14 cellular contexts compared by ENCODE assay signal in genomic region chr2:148615446-148615845, GRCh38. TPM values are rescaled to one million over a fixed set of nuclear protein-coding genes. Genes with fewer than 3 reads are reported as not detected.
DNase-seq lines count a peak whose midpoint lies in the region; ATAC-seq and TF ChIP-seq lines count a peak whose summit lies in the region.
"Had no signal": no experiment of that assay in that cellular context is flagged by ENCODE, and none has a peak within 500 bp of the region (broad histone marks: within the 10 kb centered on the region; RNA-seq: fewer than 3 reads in every experiment).

No MANE protein-coding gene starts in this region.

- H3K27me3 ChIP-seq in A673 (replicated peaks; ENCODE audit: insufficient read depth, low read depth, low read length, poor library complexity) (no peaks in the 10 kb centered on the region), HUES6 (ENCODE audit: control insufficient read depth, insufficient read depth, low read length) (no peaks in the 10 kb centered on the region), dorsolateral prefrontal cortex (no peaks in the 10 kb centered on the region), GM23248 (replicated peaks; ENCODE audit: insufficient read depth) (0 out of 2 replicates have a peak, but pooled peaks cover 10% of the 10 kb centered on the region)

- intact Hi-C loops in A673 (cut with micrococcal nuclease; ENCODE audit: unreplicated experiment), result no loop called here
- intact Hi-C loops in dorsolateral prefrontal cortex (cut with DNase I), result no loop called here

- POLR2A ChIA-PET in A673 (lab: Charles Lee; ENCODE audit: low non-redundant PET), result interaction anchor here (0.6 kb wide), 1 partner anchor 28 kb away, joined by 3 read pairs; no protein-coding TSS in a partner anchor

- no peak overlapping the region for H2AFZ ChIP-seq in GM23248

- no peaks in the 10 kb centered on the region for H3K9me2 ChIP-seq in GM23248 (ENCODE audit: insufficient read depth)

- CTCF ChIA-PET in A673 (lab: Charles Lee), result no interaction called here

- peak overlapping the region; percentile 60 for H3K27ac ChIP-seq in A673 (ENCODE audit: low read depth, low read length, poor library complexity, severe bottlenecking)
- H3K27ac ChIP-seq in HUES6 (ENCODE audit: low read depth, low read length), result peak overlapping the region; percentile 49; the same call in 1 of the 2 replicates
- H3K27ac ChIP-seq in dorsolateral prefrontal cortex, result peak overlapping the region in 49 of 59 donors; percentile 2 to 74 (median 50)
- H3K27ac ChIP-seq in GM23248, result no peak overlapping the region
- H3K27ac ChIP-seq: WERI-Rb-1 had no signal

- no TSS peak for BruUV-seq in A673 (replicated peaks; lab: Mats Ljungman, UMichigan)

- TF ChIP-seq CTCF in A673 (conservative IDR thresholded peaks at IDR 0.05; ENCODE audit: low read depth, low read length), result no peak
- TF ChIP-seq CTCF in dorsolateral prefrontal cortex (IDR thresholded peaks at IDR 0.05 in 54 of 56, conservative IDR thresholded peaks at IDR 0.05 in 2 of 56; ENCODE audit: low read depth in 1 of 56, partially characterized antibody in 56 of 56), result no peak

- no peak for ATAC-seq in HG03571 (IDR thresholded peaks at IDR 0.05; ENCODE audit: unreplicated experiment)

- no peak overlapping the region for H3K9ac ChIP-seq in HUES6 (ENCODE audit: low read length)
- no peak overlapping the region for H3K9ac ChIP-seq in GM23248

- H3K4me1 ChIP-seq in A673 (ENCODE audit: insufficient read depth, low read length, poor library complexity, severe bottlenecking), result peaks cover 28% of the 10 kb centered on the region
- peaks cover 28% of the 10 kb centered on the region for H3K4me1 ChIP-seq in HUES6 (ENCODE audit: control insufficient read depth, insufficient read depth, low read length)
- peaks cover 10% of the 10 kb centered on the region; the same call in 1 of the 2 replicates for H3K4me1 ChIP-seq in GM23248 (ENCODE audit: insufficient read depth)

- peaks cover 9% of the 10 kb centered on the region; the same call in 1 of the 2 replicates for H3F3A ChIP-seq in GM23248 (ENCODE audit: insufficient read depth)

- no peaks in the 10 kb centered on the region for H4K20me1 ChIP-seq in GM23248 (ENCODE audit: insufficient read depth)

- no peaks in the 10 kb centered on the region for H3K9me3 ChIP-seq in A673 (ENCODE audit: low read depth, low read length, poor library complexity, severe bottlenecking)
- no peaks in the 10 kb centered on the region for H3K9me3 ChIP-seq in HUES6 (ENCODE audit: control insufficient read depth, insufficient read depth, low read depth, low read length)
- no peaks in the 10 kb centered on the region for H3K9me3 ChIP-seq in GM23248 (ENCODE audit: low read depth)

- DNase-seq in A673 (ENCODE audit: low spot score) (peak; percentile 91), dorsolateral prefrontal cortex (peak in 5 of 10 donors; percentile 5 to 36 (median 31)), midbrain (lab: John Stamatoyannopoulos, UW) (peak; percentile 44), SKM-1 treated with dmso at 0.1 percent for 144 hours (lab: John Stamatoyannopoulos, UW; ENCODE audit: unreplicated experiment) (no peak), GM23248 (no peak), activated gamma-delta T cell (lab: John Stamatoyannopoulos, UW) (no peak)
- DNase-seq: activated T-cell treated with anti-CD3 and anti-CD28 coated beads, Interleukin-2, amount 50 U/mL, for 24 hours; central memory CD4-positive, alpha-beta T cell; left colon; SHP77; stimulated activated CD4-positive, alpha-beta T cell treated with anti-CD3 and anti-CD28 coated beads, Interleukin-4, amount 100 ng/mL, for 24 hours; WERI-Rb-1 had no signal

- H3K4me3 ChIP-seq in A673 (ENCODE audit: low read depth, low read length, poor library complexity, severe bottlenecking) (no peak overlapping the region), HUES6 (ENCODE audit: low read depth, low read length) (no peak overlapping the region), dorsolateral prefrontal cortex (peak overlapping the region in 6 of 59 donors; percentile 4 to 30 (median 9)), GM23248 (no peak overlapping the region)

- no peak overlapping the region for H3K4me2 ChIP-seq in GM23248 (ENCODE audit: unreplicated experiment)

- no peaks in the 10 kb centered on the region for H3K79me2 ChIP-seq in GM23248 (ENCODE audit: insufficient read depth)

- 29 to 35% methylated on average over 3 of the region's 3 CpGs for WGBS in GM23248 (ENCODE audit: low coverage in 1 of 2, low lambda C conversion rate in 2 of 2, missing lambda C conversion rate in 2 of 2), 2 experiments

- H3K36me3 ChIP-seq in A673 (ENCODE audit: insufficient read depth, low read length, poor library complexity, severe bottlenecking), result no peaks in the 10 kb centered on the region
- H3K36me3 ChIP-seq in HUES6 (ENCODE audit: control insufficient read depth, insufficient read depth, low read length), result no peaks in the 10 kb centered on the region
- H3K36me3 ChIP-seq in GM23248 (ENCODE audit: low read depth), result no peaks in the 10 kb centered on the region
- H3K36me3 ChIP-seq: WERI-Rb-1 had no signal

- in situ Hi-C loops in GM23248 (cut with MboI), result no loop called here

RNA-seq across cellular contexts. Expression of gene EPC2, which starts 29.1 kb away (rescaled TPM):
- total RNA-seq in A673 (2021) (29.7 and 32.4 TPM in 2 replicates), dorsolateral prefrontal cortex (10 to 100 TPM; 36.2 to 67.7 (median 47.7) TPM)
- total RNA-seq in GM23248 (2014; rRNA removed; shearing (Covaris generic)), result 15.4 and 20.0 TPM in 2 replicates
- 4.2 TPM in 2 replicates for polyA plus RNA-seq in GM23248 (2016; fragmentation: Nextera tagmentation; extraction: Ambion mirVana)

Comparison
In these comparisons a context has a peak if more than half of its experiments do, and no peak if none do; other contexts are left out.
1. DNase-seq: peak in A673 (single experiment) and midbrain (single experiment); none in SKM-1 treated with dmso at 0.1 percent for 144 hours (single experiment), GM23248 (single experiment) and activated gamma-delta T cell (single experiment).